ENCODE assay signal across 18 cellular contexts in genomic region chr20:56447227-56447626, GRCh38. TPM values are rescaled to one million over a fixed set of nuclear protein-coding genes. Genes with fewer than 3 reads are reported as not detected.
"Had no signal": no experiment of that assay in that cellular context is flagged by ENCODE, and none has a peak within 500 bp of the region (broad histone marks: within the 10 kb centered on the region; RNA-seq: fewer than 3 reads in every experiment).

No MANE protein-coding gene starts in this region.

- H3K27ac Mint-ChIP-seq: activated naive CD4-positive, alpha-beta T cell treated with anti-CD3 and anti-CD28 coated beads, Interleukin-2, amount 50 U/mL, for 24 hours; mesothelial cell of epicardium; natural killer cell treated with Interleukin-12 subunit alpha and Interleukin-12 subunit beta and Interleukin-15 and Interleukin-18, amount 100 ng/mL, for 72 hours; progenitor cell of endocrine pancreas had no signal

- H3K27me3 ChIP-seq: cardiac muscle cell, esophagus squamous epithelium had no signal

- H3K27ac ChIP-seq: cardiac muscle cell, esophagus squamous epithelium, lower lobe of right lung, tibial artery, VCaP had no signal

- H3K9me3 Mint-ChIP-seq: activated naive CD4-positive, alpha-beta T cell treated with anti-CD3 and anti-CD28 coated beads, Interleukin-2, amount 50 U/mL, for 24 hours; mesothelial cell of epicardium; natural killer cell treated with Interleukin-12 subunit alpha and Interleukin-12 subunit beta and Interleukin-15 and Interleukin-18, amount 100 ng/mL, for 72 hours had no signal

- ATAC-seq: left cardiac atrium; lower lobe of right lung; natural killer cell treated with Interleukin-12 subunit alpha and Interleukin-12 subunit beta and Interleukin-15 and Interleukin-18, amount 100 ng/mL, for 72 hours had no signal

- H3K4me3 ChIP-seq: cardiac muscle cell, esophagus squamous epithelium, lower lobe of right lung, tibial artery had no signal

- DNase-seq: activated CD4-positive, alpha-beta T cell treated with anti-CD3 and anti-CD28 coated beads for 1 hour; activated T-cell treated with anti-CD3 and anti-CD28 coated beads, Interleukin-2, amount 50 U/mL, for 1 hour; dermis blood vessel endothelial cell; effector memory CD4-positive, alpha-beta T cell; esophagus squamous epithelium; left cardiac atrium; lower lobe of right lung; stimulated activated naive CD4-positive, alpha-beta T cell treated with Interleukin-2 at 50 U/mL for 16 hours; T-helper 2 cell had no signal

- H3K27me3 Mint-ChIP-seq: activated naive CD4-positive, alpha-beta T cell treated with anti-CD3 and anti-CD28 coated beads, Interleukin-2, amount 50 U/mL, for 24 hours; natural killer cell treated with Interleukin-12 subunit alpha and Interleukin-12 subunit beta and Interleukin-15 and Interleukin-18, amount 100 ng/mL, for 72 hours had no signal

- H3K4me3 Mint-ChIP-seq: activated naive CD4-positive, alpha-beta T cell treated with anti-CD3 and anti-CD28 coated beads, Interleukin-2, amount 50 U/mL, for 24 hours; mesothelial cell of epicardium; natural killer cell treated with Interleukin-12 subunit alpha and Interleukin-12 subunit beta and Interleukin-15 and Interleukin-18, amount 100 ng/mL, for 72 hours had no signal

- FAIRE-seq: islet of Langerhans, urothelium cell line had no signal

- H3K36me3 Mint-ChIP-seq: mesothelial cell of epicardium had no signal

- H3K4me1 ChIP-seq: tibial artery had no signal

- H3K9me3 ChIP-seq: esophagus squamous epithelium, lower lobe of right lung, tibial artery had no signal

- H3K36me3 ChIP-seq: cardiac muscle cell, esophagus squamous epithelium, tibial artery had no signal

RNA-seq across cellular contexts. Expression of gene CASS4, which starts 35.2 kb away (rescaled TPM):
- polyA plus RNA-seq: cardiac muscle cell had no signal
